14 cellular contexts compared by ENCODE assay signal in genomic region chr4:8270912-8271815, GRCh38. TPM values are rescaled to one million over a fixed set of nuclear protein-coding genes. Genes with fewer than 3 reads are reported as not detected.
A peak's percentile ranks its signal among the peaks of the same experiment; 100 is the strongest.
DNase-seq lines count a peak whose midpoint lies in the region; ATAC-seq and TF ChIP-seq lines count a peak whose summit lies in the region.
"Had no signal": no experiment of that assay in that cellular context is flagged by ENCODE, and none has a peak within 500 bp of the region (broad histone marks: within the 10 kb centered on the region; RNA-seq: fewer than 3 reads in every experiment).

No MANE protein-coding gene starts in this region.

- H3K36me3 Mint-ChIP-seq in activated CD8-positive, alpha-beta T cell treated with anti-CD3 and anti-CD28 coated beads for 36 hours (ENCODE audit: low read depth), result no peaks in the 10 kb centered on the region
- H3K36me3 Mint-ChIP-seq: natural killer cell treated with Interleukin-12 subunit alpha and Interleukin-12 subunit beta and Interleukin-15 and Interleukin-18, amount 100 ng/mL, for 72 hours had no signal

- H3K36me3 ChIP-seq in duodenal mucosa (ENCODE audit: control insufficient read depth in 1 of 2, insufficient read depth in 2 of 2, low read length in 2 of 2) (no peaks in the 10 kb centered on the region), muscle layer of duodenum (ENCODE audit: control insufficient read depth in 1 of 2, insufficient read depth in 2 of 2, low read length in 2 of 2) (no peaks in the 10 kb centered on the region), subcutaneous abdominal adipose tissue (ENCODE audit: control insufficient read depth in 5 of 5, insufficient read depth in 5 of 5, low read length in 5 of 5) (no peaks in the 10 kb centered on the region)

- intact Hi-C loops in activated CD8-positive, alpha-beta T cell treated with anti-CD3 and anti-CD28 coated beads for 36 hours (cut with micrococcal nuclease), result no loop called here

- no peak for ATAC-seq in GM21529 (IDR thresholded peaks at IDR 0.05; ENCODE audit: unreplicated experiment)
- no peak for ATAC-seq in activated CD8-positive, alpha-beta T cell treated with anti-CD3 and anti-CD28 coated beads for 36 hours
- ATAC-seq: natural killer cell treated with Interleukin-12 subunit alpha and Interleukin-12 subunit beta and Interleukin-15 and Interleukin-18, amount 100 ng/mL, for 72 hours had no signal

- H3K4me1 Mint-ChIP-seq in activated CD8-positive, alpha-beta T cell treated with anti-CD3 and anti-CD28 coated beads for 36 hours (ENCODE audit: low read depth), result no peaks in the 10 kb centered on the region

- H3K4me1 ChIP-seq in duodenal mucosa (ENCODE audit: control insufficient read depth in 1 of 2, insufficient read depth in 2 of 2, low read length in 2 of 2), result peaks cover 0 to 4% of the 10 kb centered on the region in 2 donors
- peaks cover 5 to 76% of the 10 kb centered on the region in 2 donors for H3K4me1 ChIP-seq in muscle layer of duodenum (ENCODE audit: control insufficient read depth in 1 of 2, insufficient read depth in 2 of 2, low read length in 2 of 2)
- H3K4me1 ChIP-seq in subcutaneous abdominal adipose tissue (ENCODE audit: control insufficient read depth in 5 of 5, insufficient read depth in 5 of 5, low read length in 5 of 5), result peaks cover 9 to 83% (median 60%) of the 10 kb centered on the region in 5 donors

- POLR2A ChIA-PET in activated CD8-positive, alpha-beta T cell treated with anti-CD3 and anti-CD28 coated beads for 36 hours (lab: Charles Lee), result no interaction called here

- CTCF ChIA-PET in activated CD8-positive, alpha-beta T cell treated with anti-CD3 and anti-CD28 coated beads for 36 hours (lab: Charles Lee), result interaction anchor here (1.3 kb wide), 1 partner anchor 29 kb away, joined by 5 read pairs; no protein-coding TSS in a partner anchor

- TF ChIP-seq CTCF in activated CD8-positive, alpha-beta T cell treated with anti-CD3 and anti-CD28 coated beads for 36 hours (IDR thresholded peaks at IDR 0.05), result no peak

- H3K9me3 Mint-ChIP-seq in activated CD8-positive, alpha-beta T cell treated with anti-CD3 and anti-CD28 coated beads for 36 hours, result no peaks in the 10 kb centered on the region
- H3K9me3 Mint-ChIP-seq: CD4-positive, alpha-beta T cell; natural killer cell treated with Interleukin-12 subunit alpha and Interleukin-12 subunit beta and Interleukin-15 and Interleukin-18, amount 100 ng/mL, for 72 hours had no signal

- no peak overlapping the region for H3K4me3 Mint-ChIP-seq in activated CD8-positive, alpha-beta T cell treated with anti-CD3 and anti-CD28 coated beads for 36 hours
- H3K4me3 Mint-ChIP-seq: CD4-positive, alpha-beta T cell; natural killer cell treated with Interleukin-12 subunit alpha and Interleukin-12 subunit beta and Interleukin-15 and Interleukin-18, amount 100 ng/mL, for 72 hours had no signal

- peaks cover 25% of the 10 kb centered on the region for H3K27me3 Mint-ChIP-seq in activated CD8-positive, alpha-beta T cell treated with anti-CD3 and anti-CD28 coated beads for 36 hours

- peak; percentile 11 for DNase-seq in HCEC 1CT
- no peak for DNase-seq in foreskin melanocyte
- DNase-seq in retina, result no peak
- DNase-seq in activated CD8-positive, alpha-beta T cell treated with anti-CD3 and anti-CD28 coated beads for 36 hours, result no peak
- DNase-seq: CD4-positive, alpha-beta T cell; NCI-H2107 had no signal

- H3K27me3 ChIP-seq in duodenal mucosa (ENCODE audit: control insufficient read depth in 1 of 2, insufficient read depth in 2 of 2, low read length in 2 of 2) (peaks cover 18 to 24% of the 10 kb centered on the region in 2 donors), muscle layer of duodenum (ENCODE audit: low read depth, low read length) (no peaks in the 10 kb centered on the region), subcutaneous abdominal adipose tissue (ENCODE audit: control insufficient read depth in 5 of 5, insufficient read depth in 4 of 5, low read length in 5 of 5) (peaks cover 0 to 8% (median 6%) of the 10 kb centered on the region in 5 donors)

- no peak overlapping the region for H3K9ac ChIP-seq in duodenal mucosa (ENCODE audit: low read depth in 1 of 2, low read length in 2 of 2)
- peak overlapping the region in 3 of 5 donors; percentile 4 to 64 (median 21) for H3K9ac ChIP-seq in subcutaneous abdominal adipose tissue (ENCODE audit: low read length in 5 of 5)

- peak overlapping the region; percentile 19 to 40 for H3K4me3 ChIP-seq in duodenal mucosa (ENCODE audit: low read depth in 1 of 2, low read length in 2 of 2)
- H3K4me3 ChIP-seq in muscle layer of duodenum (ENCODE audit: low read depth in 1 of 2, low read length in 2 of 2), result peak overlapping the region; percentile 27 to 76
- peak overlapping the region; percentile 61 to 78 (median 71) for H3K4me3 ChIP-seq in subcutaneous abdominal adipose tissue (ENCODE audit: low read depth in 1 of 5, low read length in 5 of 5)
- H3K4me3 ChIP-seq: SK-N-MC had no signal

- H3K27ac Mint-ChIP-seq in activated CD8-positive, alpha-beta T cell treated with anti-CD3 and anti-CD28 coated beads for 36 hours, result no peak overlapping the region
- H3K27ac Mint-ChIP-seq: CD4-positive, alpha-beta T cell; natural killer cell treated with Interleukin-12 subunit alpha and Interleukin-12 subunit beta and Interleukin-15 and Interleukin-18, amount 100 ng/mL, for 72 hours had no signal

- H3K9me3 ChIP-seq in duodenal mucosa (ENCODE audit: control insufficient read depth in 1 of 2, low read length in 2 of 2) (no peaks in the 10 kb centered on the region), muscle layer of duodenum (ENCODE audit: control insufficient read depth in 1 of 2, low read length in 2 of 2) (no peaks in the 10 kb centered on the region), subcutaneous abdominal adipose tissue (ENCODE audit: control insufficient read depth in 5 of 5, low read length in 5 of 5) (no peaks in the 10 kb centered on the region)

- H3K27ac ChIP-seq in duodenal mucosa (ENCODE audit: low read depth, low read length) (no peak overlapping the region), muscle layer of duodenum (ENCODE audit: low read length) (no peak overlapping the region), subcutaneous abdominal adipose tissue (ENCODE audit: low read depth, low read length) (peak overlapping the region; percentile 16)
- H3K27ac ChIP-seq: SK-N-MC had no signal

RNA-seq across cellular contexts. Expression of gene HTRA3, which starts 1.6 kb away (rescaled TPM):
- under 1 TPM in 1 of 2 experiments, not detected in 1; 0.11 TPM for total RNA-seq in activated CD8-positive, alpha-beta T cell treated with anti-CD3 and anti-CD28 coated beads for 36 hours
- total RNA-seq: activated CD8-positive, alpha-beta memory T cell treated with anti-CD3 and anti-CD28 coated beads for 36 hours; CD4-positive, alpha-beta T cell; MCF 10A; natural killer cell treated with Interleukin-12 subunit alpha and Interleukin-12 subunit beta and Interleukin-15 and Interleukin-18, amount 100 ng/mL, for 72 hours had no signal

Comparison
In these comparisons a context has a peak if more than half of its experiments do, and no peak if none do; other contexts are left out.
1. H3K9ac ChIP-seq: peak in subcutaneous abdominal adipose tissue (3 of 5); none in duodenal mucosa (0 of 2).
2. Peak in every context shown above with its lines, with median percentiles within 50 percentile points of each other: H3K4me3 ChIP-seq.